In genomic region chr6:160394654-160395035, GRCh38 we compare ENCODE assay signal across 20 cellular contexts. TPM values are rescaled to one million over a fixed set of nuclear protein-coding genes. Genes with fewer than 3 reads are reported as not detected.
DNase-seq lines count a peak whose midpoint lies in the region; ATAC-seq and TF ChIP-seq lines count a peak whose summit lies in the region.
"Had no signal": no experiment of that assay in that cellular context is flagged by ENCODE, and none has a peak within 500 bp of the region (broad histone marks: within the 10 kb centered on the region; RNA-seq: fewer than 3 reads in every experiment).

No MANE protein-coding gene starts in this region.

- H3K79me1 ChIP-seq in trophoblast cell (ENCODE audit: low read length): no peaks in the 10 kb centered on the region

- H4K12ac ChIP-seq in trophoblast cell (ENCODE audit: low read depth, low read length): no peak overlapping the region

- H4K8ac ChIP-seq in trophoblast cell (ENCODE audit: low read depth, low read length): no peak overlapping the region

- no peak for DNase-seq in cardiac muscle cell (ENCODE audit: low read depth in 1 of 2, low spot score in 1 of 2)
- no peak for DNase-seq in Right ventricle myocardium inferior (ENCODE audit: missing footprints)
- no peak for DNase-seq in trophoblast cell
- no peak for DNase-seq in T-helper 17 cell
- DNase-seq in Kasumi-1 (lab: John Stamatoyannopoulos, UW): no peak
- no peak for DNase-seq in caudate nucleus (lab: John Stamatoyannopoulos, UW)
- DNase-seq: activated CD4-positive, alpha-beta T cell treated with anti-CD3 and anti-CD28 coated beads, Interleukin-2, amount 10 ng/mL, durations not matched to agents 7 days and 5 days; activated CD8-positive, alpha-beta memory T cell treated with anti-CD3 and anti-CD28 coated beads, Interleukin-2, amount 50 U/mL, for 48 hours; activated gamma-delta T cell treated with Interleukin-2 at 50 U/mL for 16 hours; foreskin melanocyte; left ventricle myocardium superior; naive B cell; NCI-H187 treated with DMSO at 0.1 percent for 48 hours; small intestine; stimulated activated CD4-positive, alpha-beta T cell treated with anti-CD3 and anti-CD28 coated beads, Interleukin-4, amount 100 ng/mL, for 4 hours had no signal

- no peaks in the 10 kb centered on the region for H3K36me3 Mint-ChIP-seq in T-helper 17 cell (ENCODE audit: low read depth)
- H3K36me3 Mint-ChIP-seq: CD14-positive monocyte had no signal

- H3K18ac ChIP-seq in trophoblast cell (ENCODE audit: low read length): no peak overlapping the region

- no peak overlapping the region for H3K14ac ChIP-seq in trophoblast cell (ENCODE audit: low read length)

- no peaks in the 10 kb centered on the region for H3K9me3 ChIP-seq in cardiac muscle cell (ENCODE audit: low read depth)
- H3K9me3 ChIP-seq in iPS-18a (ENCODE audit: control insufficient read depth, low read depth, low read length): no peaks in the 10 kb centered on the region
- H3K9me3 ChIP-seq in trophoblast cell (ENCODE audit: insufficient read depth, low read depth, low read length): no peaks in the 10 kb centered on the region
- no peaks in the 10 kb centered on the region for H3K9me3 ChIP-seq in T-helper 17 cell (ENCODE audit: control insufficient read depth, low read length, poor library complexity, severe bottlenecking)

- H3K23ac ChIP-seq in trophoblast cell (ENCODE audit: low read length): no peak overlapping the region

- H2AFZ ChIP-seq in trophoblast cell (ENCODE audit: insufficient read depth, low read length, poor library complexity): no peak overlapping the region

- ATAC-seq in Right ventricle myocardium inferior (no peak), T-helper 17 cell (no peak), GM18520 (IDR thresholded peaks at IDR 0.05; ENCODE audit: unreplicated experiment) (no peak)
- ATAC-seq: left ventricle myocardium superior had no signal

- H3K27me3 ChIP-seq in cardiac muscle cell (no peaks in the 10 kb centered on the region), iPS-18a (ENCODE audit: control insufficient read depth, insufficient read depth, low read length) (no peaks in the 10 kb centered on the region), trophoblast cell (ENCODE audit: insufficient read depth, low read length) (no peaks in the 10 kb centered on the region)

- no CpG with 5 or more reads among the region's 2 CpGs for WGBS in trophoblast cell (ENCODE audit: extremely low coverage, insufficient coverage, insufficient read length)

- no peak overlapping the region for H3K4me2 ChIP-seq in trophoblast cell (ENCODE audit: low read length)

- no peak overlapping the region for H4K91ac ChIP-seq in trophoblast cell (ENCODE audit: low read depth, low read length)

- TF ChIP-seq CTCF in cardiac muscle cell (IDR thresholded peaks at IDR 0.05; ENCODE audit: low read depth, low read length): no peak

- H3K4me3 ChIP-seq in cardiac muscle cell: no peak overlapping the region
- no peak overlapping the region for H3K4me3 ChIP-seq in iPS-18a (ENCODE audit: low read length)
- no peak overlapping the region for H3K4me3 ChIP-seq in trophoblast cell (ENCODE audit: low read depth, low read length)

- H3K4me1 Mint-ChIP-seq in T-helper 17 cell: peaks cover 3% of the 10 kb centered on the region
- H3K4me1 Mint-ChIP-seq: CD14-positive monocyte had no signal

- H2AK5ac ChIP-seq in trophoblast cell (ENCODE audit: low read length): no peak overlapping the region

- H3K27me3 Mint-ChIP-seq in T-helper 17 cell: peaks cover 23% of the 10 kb centered on the region
- H3K27me3 Mint-ChIP-seq: activated CD4-positive, alpha-beta T cell treated with anti-CD3 and anti-CD28 coated beads, Interleukin-2, amount 10 ng/mL, durations not matched to agents 7 days and 5 days had no signal

- H3K4ac ChIP-seq in trophoblast cell (ENCODE audit: low read depth, low read length): no peak overlapping the region

- H3K9ac ChIP-seq in iPS-18a (ENCODE audit: low read length) (no peak overlapping the region), trophoblast cell (ENCODE audit: low read length) (no peak overlapping the region)

- H3K4me1 ChIP-seq in cardiac muscle cell (ENCODE audit: low read depth): no peaks in the 10 kb centered on the region
- peaks cover 10% of the 10 kb centered on the region for H3K4me1 ChIP-seq in iPS-18a (ENCODE audit: control insufficient read depth, low read depth, low read length)
- H3K4me1 ChIP-seq in trophoblast cell (ENCODE audit: control insufficient read depth in 1 of 2, insufficient read depth in 2 of 2, low read length in 2 of 2): peaks cover 3 to 6% of the 10 kb centered on the region in 2 experiments

- H3K4me3 Mint-ChIP-seq in T-helper 17 cell: no peak overlapping the region
- H3K4me3 Mint-ChIP-seq: activated CD4-positive, alpha-beta T cell treated with anti-CD3 and anti-CD28 coated beads, Interleukin-2, amount 10 ng/mL, durations not matched to agents 7 days and 5 days; CD14-positive monocyte; naive B cell had no signal

- no peak overlapping the region for H2BK12ac ChIP-seq in trophoblast cell (ENCODE audit: low read length)

- no peak overlapping the region for H3K27ac Mint-ChIP-seq in T-helper 17 cell
- H3K27ac Mint-ChIP-seq: activated CD4-positive, alpha-beta T cell treated with anti-CD3 and anti-CD28 coated beads, Interleukin-2, amount 10 ng/mL, durations not matched to agents 7 days and 5 days; CD14-positive monocyte; naive B cell had no signal

- no peaks in the 10 kb centered on the region for H3K79me2 ChIP-seq in trophoblast cell (ENCODE audit: control insufficient read depth, insufficient read depth, low read length, poor library complexity)

- H3K27ac ChIP-seq in cardiac muscle cell (peak overlapping the region; percentile 52), iPS-18a (ENCODE audit: low read length) (peak overlapping the region; percentile 41), trophoblast cell (ENCODE audit: low read depth, low read length) (peak overlapping the region; percentile 11), caudate nucleus (ENCODE audit: low read depth, low read length) (no peak overlapping the region)

- no peaks in the 10 kb centered on the region for H3K36me3 ChIP-seq in cardiac muscle cell
- no peaks in the 10 kb centered on the region for H3K36me3 ChIP-seq in iPS-18a (ENCODE audit: control insufficient read depth, low read depth, low read length)
- H3K36me3 ChIP-seq in trophoblast cell (ENCODE audit: control insufficient read depth in 1 of 2, insufficient read depth in 2 of 2, low read length in 2 of 2): no peaks in the 10 kb centered on the region

- no peak overlapping the region for H2BK5ac ChIP-seq in trophoblast cell (ENCODE audit: low read depth, low read length, poor library complexity)

- intact Hi-C loops in Right ventricle myocardium inferior (cut with DNase I): no loop called here

- H2BK120ac ChIP-seq in trophoblast cell (ENCODE audit: insufficient read depth, low read length, poor library complexity): no peak overlapping the region

RNA-seq across cellular contexts. Expression of gene SLC22A3, which starts 46.5 kb away (rescaled TPM):
- total RNA-seq in cardiac muscle cell: 0.74 TPM in 1 of 2 replicates, not detected in the other
- polyA plus RNA-seq in cardiac muscle cell: not detected in 2 replicates
- total RNA-seq in Right ventricle myocardium inferior: 1.8 TPM
- 0.17 and 0.18 TPM in 2 replicates for polyA plus RNA-seq in trophoblast cell (2013)
- total RNA-seq in T-helper 17 cell: not detected
- total RNA-seq: A673; activated CD4-positive, alpha-beta T cell treated with anti-CD3 and anti-CD28 coated beads, Interleukin-2, amount 10 ng/mL, durations not matched to agents 7 days and 5 days; endothelial cell of umbilical vein had no signal
- polyA plus RNA-seq: CD14-positive monocyte, endothelial cell of umbilical vein had no signal
